19 cellular contexts compared by ENCODE assay signal in the genomic region with DNA sequence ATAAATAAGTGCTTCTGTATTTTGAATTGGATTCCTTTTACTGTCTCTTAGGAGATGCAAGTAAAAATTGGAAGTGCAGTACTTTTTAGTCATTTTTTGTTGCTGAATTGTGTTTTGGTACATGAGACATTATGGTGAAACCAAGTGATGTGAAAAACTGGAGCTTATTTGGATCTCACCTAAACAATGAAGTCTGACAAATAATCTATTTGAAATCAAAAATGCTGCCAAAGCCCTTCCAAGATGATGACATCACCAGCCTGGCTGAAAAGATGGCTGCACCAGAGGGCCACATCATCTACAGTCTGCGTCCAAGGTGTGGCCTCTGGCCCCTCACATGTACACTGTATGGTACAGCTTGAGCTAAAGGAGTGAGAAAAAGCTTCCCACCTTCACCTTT.
DNase-seq lines count a peak whose midpoint lies in the region; ATAC-seq and TF ChIP-seq lines count a peak whose summit lies in the region.
"Had no signal": no experiment of that assay in that cellular context is flagged by ENCODE, and none has a peak within 500 bp of the region (broad histone marks: within the 10 kb centered on the region; RNA-seq: fewer than 3 reads in every experiment).

No MANE protein-coding gene starts in this region.

- no peaks in the 10 kb centered on the region for H3K27me3 Mint-ChIP-seq in activated T-helper 1 cell treated with anti-CD3 and anti-CD28 coated beads, Interleukin-12 subunit alpha, Interleukin-12 subunit beta, Interleukin-2, Interleukin-4 antibody, amounts not matched to agents 30 ng/mL and 10 ng/mL and 1 ng/mL, durations not matched to agents 14 hours and 24 hours and 36 hours (ENCODE audit: insufficient read depth)
- H3K27me3 Mint-ChIP-seq: CD4-positive, alpha-beta memory T cell had no signal

- no peaks in the 10 kb centered on the region for H3K4me1 ChIP-seq in esophagus muscularis mucosa
- no peaks in the 10 kb centered on the region for H3K4me1 ChIP-seq in trophoblast cell (ENCODE audit: control insufficient read depth in 1 of 2, insufficient read depth in 2 of 2, low read length in 2 of 2)
- H3K4me1 ChIP-seq: A549 had no signal

- H3K4me2 ChIP-seq in trophoblast cell (ENCODE audit: low read length), result no peak overlapping the region
- H3K4me2 ChIP-seq: A549, GM23338 had no signal

- no peak overlapping the region for H2AK5ac ChIP-seq in trophoblast cell (ENCODE audit: low read length)

- H3K4ac ChIP-seq in trophoblast cell (ENCODE audit: low read depth, low read length), result no peak overlapping the region

- no peaks in the 10 kb centered on the region for H3K79me1 ChIP-seq in trophoblast cell (ENCODE audit: low read length)

- no peaks in the 10 kb centered on the region for H3K9me3 ChIP-seq in esophagus muscularis mucosa
- H3K9me3 ChIP-seq in trophoblast cell (ENCODE audit: insufficient read depth, low read depth, low read length), result no peaks in the 10 kb centered on the region
- H3K9me3 ChIP-seq: A549 had no signal

- no peak for TF ChIP-seq EP300 in esophagus muscularis mucosa (IDR thresholded peaks at IDR 0.05)

- no peak for TF ChIP-seq POLR2A in esophagus muscularis mucosa (IDR thresholded peaks at IDR 0.05; ENCODE audit: low read depth)

- H2BK120ac ChIP-seq in trophoblast cell (ENCODE audit: insufficient read depth, low read length, poor library complexity), result no peak overlapping the region

- H3K27ac Mint-ChIP-seq in activated T-helper 1 cell treated with anti-CD3 and anti-CD28 coated beads, Interleukin-12 subunit alpha, Interleukin-12 subunit beta, Interleukin-2, Interleukin-4 antibody, amounts not matched to agents 30 ng/mL and 10 ng/mL and 1 ng/mL, durations not matched to agents 14 hours and 24 hours and 36 hours, result no peak overlapping the region
- H3K27ac Mint-ChIP-seq: CD4-positive, alpha-beta memory T cell; GM23338; H9 had no signal

- H2AFZ ChIP-seq in trophoblast cell (ENCODE audit: insufficient read depth, low read length, poor library complexity), result no peak overlapping the region
- H2AFZ ChIP-seq: GM23338 had no signal

- no peak overlapping the region for H3K27ac ChIP-seq in esophagus muscularis mucosa (replicated peaks in 1 of 4)
- no peak overlapping the region for H3K27ac ChIP-seq in trophoblast cell (ENCODE audit: low read depth, low read length)
- H3K27ac ChIP-seq: A549 had no signal

- no peak overlapping the region for H3K14ac ChIP-seq in trophoblast cell (ENCODE audit: low read length)

- H3K36me3 Mint-ChIP-seq in activated T-helper 1 cell treated with anti-CD3 and anti-CD28 coated beads, Interleukin-12 subunit alpha, Interleukin-12 subunit beta, Interleukin-2, Interleukin-4 antibody, amounts not matched to agents 30 ng/mL and 10 ng/mL and 1 ng/mL, durations not matched to agents 14 hours and 24 hours and 36 hours (ENCODE audit: low read depth), result no peaks in the 10 kb centered on the region
- H3K36me3 Mint-ChIP-seq: CD4-positive, alpha-beta memory T cell had no signal

- no peak overlapping the region for H3K18ac ChIP-seq in trophoblast cell (ENCODE audit: low read length)

- ATAC-seq in HG03442 (IDR thresholded peaks at IDR 0.05; ENCODE audit: unreplicated experiment), result no peak
- ATAC-seq: A549, GM23338, HCT116 had no signal

- no peaks in the 10 kb centered on the region for H3K9me3 Mint-ChIP-seq in activated T-helper 1 cell treated with anti-CD3 and anti-CD28 coated beads, Interleukin-12 subunit alpha, Interleukin-12 subunit beta, Interleukin-2, Interleukin-4 antibody, amounts not matched to agents 30 ng/mL and 10 ng/mL and 1 ng/mL, durations not matched to agents 14 hours and 24 hours and 36 hours
- H3K9me3 Mint-ChIP-seq: CD4-positive, alpha-beta memory T cell had no signal

- no peak for TF ChIP-seq CTCF in esophagus muscularis mucosa (IDR thresholded peaks at IDR 0.05)

- no peaks in the 10 kb centered on the region for H3K79me2 ChIP-seq in trophoblast cell (ENCODE audit: control insufficient read depth, insufficient read depth, low read length, poor library complexity)

- no peaks in the 10 kb centered on the region for H3K4me1 Mint-ChIP-seq in activated T-helper 1 cell treated with anti-CD3 and anti-CD28 coated beads, Interleukin-12 subunit alpha, Interleukin-12 subunit beta, Interleukin-2, Interleukin-4 antibody, amounts not matched to agents 30 ng/mL and 10 ng/mL and 1 ng/mL, durations not matched to agents 14 hours and 24 hours and 36 hours (ENCODE audit: low read depth)
- H3K4me1 Mint-ChIP-seq: CD4-positive, alpha-beta memory T cell; GM23338; H9 had no signal

- H3K4me3 ChIP-seq in esophagus muscularis mucosa (no peak overlapping the region), trophoblast cell (ENCODE audit: low read depth, low read length) (no peak overlapping the region)
- H3K4me3 ChIP-seq: A549, GM23338 had no signal

- no peak overlapping the region for H3K4me3 Mint-ChIP-seq in activated T-helper 1 cell treated with anti-CD3 and anti-CD28 coated beads, Interleukin-12 subunit alpha, Interleukin-12 subunit beta, Interleukin-2, Interleukin-4 antibody, amounts not matched to agents 30 ng/mL and 10 ng/mL and 1 ng/mL, durations not matched to agents 14 hours and 24 hours and 36 hours
- H3K4me3 Mint-ChIP-seq: CD4-positive, alpha-beta memory T cell; GM23338; H9 had no signal

- H3K9ac ChIP-seq in trophoblast cell (ENCODE audit: low read length), result no peak overlapping the region

- H3K27me3 ChIP-seq in esophagus muscularis mucosa, result no peaks in the 10 kb centered on the region
- H3K27me3 ChIP-seq in trophoblast cell (ENCODE audit: insufficient read depth, low read length), result no peaks in the 10 kb centered on the region

- peak; percentile 45 for DNase-seq in esophagus muscularis mucosa (ENCODE audit: extremely low spot score)
- peak; percentile 17 to 70 for DNase-seq in hippocampal formation (lab: John Stamatoyannopoulos, UW)
- peak; percentile 11 for DNase-seq in medulla oblongata (ENCODE audit: extremely low spot score)
- DNase-seq in trophoblast cell, result no peak
- DNase-seq in activated T-helper 1 cell treated with anti-CD3 and anti-CD28 coated beads, Interleukin-12 subunit alpha, Interleukin-12 subunit beta, Interleukin-2, Interleukin-4 antibody, amounts not matched to agents 30 ng/mL and 10 ng/mL and 1 ng/mL, durations not matched to agents 14 hours and 24 hours and 36 hours (ENCODE audit: low spot score), result no peak
- no peak for DNase-seq in central memory CD4-positive, alpha-beta T cell
- DNase-seq: 8988T; ACHN; C1 segment of cervical spinal cord; Calu3; CD4-positive, alpha-beta memory T cell; COR-L47; DMS79 treated with DMSO at 0.1 percent for 48 hours; GF-D8; H9 had no signal

- intact Hi-C loops in esophagus muscularis mucosa (cut with DNase I), result no loop called here
- intact Hi-C loops in activated T-helper 1 cell treated with anti-CD3 and anti-CD28 coated beads, Interleukin-12 subunit alpha, Interleukin-12 subunit beta, Interleukin-2, Interleukin-4 antibody, amounts not matched to agents 30 ng/mL and 10 ng/mL and 1 ng/mL, durations not matched to agents 14 hours and 24 hours and 36 hours (cut with micrococcal nuclease), result no loop called here

- H3K36me3 ChIP-seq in esophagus muscularis mucosa (no peaks in the 10 kb centered on the region), trophoblast cell (ENCODE audit: control insufficient read depth in 1 of 2, insufficient read depth in 2 of 2, low read length in 2 of 2) (no peaks in the 10 kb centered on the region)

- no peak overlapping the region for H2BK12ac ChIP-seq in trophoblast cell (ENCODE audit: low read length)

- H4K91ac ChIP-seq in trophoblast cell (ENCODE audit: low read depth, low read length), result no peak overlapping the region

- no peak overlapping the region for H2BK5ac ChIP-seq in trophoblast cell (ENCODE audit: low read depth, low read length, poor library complexity)

- no peak overlapping the region for H3K23ac ChIP-seq in trophoblast cell (ENCODE audit: low read length)

- H4K12ac ChIP-seq in trophoblast cell (ENCODE audit: low read depth, low read length), result no peak overlapping the region

- H4K8ac ChIP-seq in trophoblast cell (ENCODE audit: low read depth, low read length), result no peak overlapping the region

- WGBS in esophagus muscularis mucosa, result 94% methylated on average over 1 of the region's 1 CpG
- WGBS in trophoblast cell (ENCODE audit: extremely low coverage, insufficient coverage, insufficient read length), result no CpG with 5 or more reads among the region's 1 CpG

Comparison
In these comparisons a context has a peak if more than half of its experiments do, and no peak if none do; other contexts are left out.
1. DNase-seq: peak in esophagus muscularis mucosa (single experiment), hippocampal formation (2 of 2) and medulla oblongata (single experiment); none in trophoblast cell (0 of 2), activated T-helper 1 cell treated with anti-CD3 and anti-CD28 coated beads, Interleukin-12 subunit alpha, Interleukin-12 subunit beta, Interleukin-2, Interleukin-4 antibody, amounts not matched to agents 30 ng/mL and 10 ng/mL and 1 ng/mL, durations not matched to agents 14 hours and 24 hours and 36 hours (single experiment) and central memory CD4-positive, alpha-beta T cell (single experiment).